ENCODE assay signal across 29 cellular contexts in the genomic region with DNA sequence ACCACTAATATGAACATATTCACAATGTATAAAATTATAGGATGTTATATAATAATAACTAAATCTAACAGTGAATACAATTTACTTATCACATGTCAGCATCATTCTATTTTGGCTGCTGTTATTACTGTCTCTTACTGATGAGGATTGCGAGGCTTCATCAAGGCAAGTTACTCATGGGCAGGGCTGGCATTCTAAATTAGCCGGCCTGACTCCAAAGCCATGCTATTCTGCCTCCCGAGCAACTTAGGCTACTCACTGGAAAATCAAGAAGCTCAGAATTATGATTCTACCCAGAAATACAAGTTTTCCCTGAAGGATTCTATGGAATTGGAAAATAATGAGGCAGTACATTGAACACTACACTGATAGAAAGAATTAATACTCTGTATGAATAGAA.
"Had no signal": no experiment of that assay in that cellular context is flagged by ENCODE, and none has a peak within 500 bp of the region (broad histone marks: within the 10 kb centered on the region; RNA-seq: fewer than 3 reads in every experiment).

No MANE protein-coding gene starts in this region.

- H3K27ac ChIP-seq: cardiac muscle cell, SJCRH30, SK-N-MC had no signal

- H3K27me3 Mint-ChIP-seq: activated CD8-positive, alpha-beta T cell treated with anti-CD3 and anti-CD28 coated beads for 36 hours; activated naive CD8-positive, alpha-beta T cell treated with anti-CD3 and anti-CD28 coated beads for 36 hours; activated T-helper 17 cell treated with anti-CD3 and anti-CD28 coated beads, Interleukin-2, amount 50 U/mL, for 72 hours had no signal

- H3K36me3 ChIP-seq: cardiac muscle cell, SJCRH30 had no signal

- ATAC-seq: activated CD8-positive, alpha-beta T cell treated with anti-CD3 and anti-CD28 coated beads for 36 hours; activated T-cell treated with anti-CD3 and anti-CD28 coated beads, Interleukin-2, amount 50 U/mL, for 72 hours; activated T-helper 17 cell treated with anti-CD3 and anti-CD28 coated beads, Interleukin-2, amount 50 U/mL, for 72 hours; Panc1 had no signal

- H3K27me3 ChIP-seq: SJCRH30 had no signal

- H3K36me3 Mint-ChIP-seq: activated naive CD8-positive, alpha-beta T cell treated with anti-CD3 and anti-CD28 coated beads for 36 hours had no signal

- FAIRE-seq: TTC549 had no signal

- H3K4me3 Mint-ChIP-seq: activated CD4-positive, alpha-beta T cell treated with anti-CD3 and anti-CD28 coated beads, Interleukin-2, amount 10 ng/mL, durations not matched to agents 24 days and 14 days; activated CD8-positive, alpha-beta T cell treated with anti-CD3 and anti-CD28 coated beads for 36 hours; activated naive CD8-positive, alpha-beta T cell treated with anti-CD3 and anti-CD28 coated beads for 36 hours; activated T-cell treated with anti-CD3 and anti-CD28 coated beads, Interleukin-2, amount 50 U/mL, for 72 hours; activated T-helper 17 cell treated with anti-CD3 and anti-CD28 coated beads, Interleukin-2, amount 50 U/mL, for 72 hours; T-helper 1 cell treated with Interleukin-12 subunit alpha and Interleukin-12 subunit beta and Interleukin-4 antibody, amounts not matched to agents 30 μg/mL and 1 μg/mL, for 36 hours; T-helper 2 cell treated with Interferon-gamma antibody and Interleukin-4, amounts not matched to agents 5 μg/mL and 100 μg/mL, for 36 hours had no signal

- H3K4me1 ChIP-seq: SJCRH30 had no signal

- H3K27ac Mint-ChIP-seq: activated CD4-positive, alpha-beta T cell treated with anti-CD3 and anti-CD28 coated beads, Interleukin-2, amount 10 ng/mL, durations not matched to agents 24 days and 14 days; activated CD8-positive, alpha-beta T cell treated with anti-CD3 and anti-CD28 coated beads for 36 hours; activated naive CD8-positive, alpha-beta T cell treated with anti-CD3 and anti-CD28 coated beads for 36 hours; activated T-cell treated with anti-CD3 and anti-CD28 coated beads, Interleukin-2, amount 50 U/mL, for 72 hours; activated T-helper 17 cell treated with anti-CD3 and anti-CD28 coated beads, Interleukin-2, amount 50 U/mL, for 72 hours; T-helper 1 cell treated with Interleukin-12 subunit alpha and Interleukin-12 subunit beta and Interleukin-4 antibody, amounts not matched to agents 30 μg/mL and 1 μg/mL, for 36 hours; T-helper 2 cell treated with Interferon-gamma antibody and Interleukin-4, amounts not matched to agents 5 μg/mL and 100 μg/mL, for 36 hours had no signal

- H3K4me3 ChIP-seq: cardiac muscle cell, SJCRH30, SK-N-MC had no signal

- H3K9me3 Mint-ChIP-seq: activated CD8-positive, alpha-beta T cell treated with anti-CD3 and anti-CD28 coated beads for 36 hours; activated naive CD8-positive, alpha-beta T cell treated with anti-CD3 and anti-CD28 coated beads for 36 hours; activated T-helper 17 cell treated with anti-CD3 and anti-CD28 coated beads, Interleukin-2, amount 50 U/mL, for 72 hours; T-helper 1 cell treated with Interleukin-12 subunit alpha and Interleukin-12 subunit beta and Interleukin-4 antibody, amounts not matched to agents 30 μg/mL and 1 μg/mL, for 36 hours; T-helper 2 cell treated with Interferon-gamma antibody and Interleukin-4, amounts not matched to agents 5 μg/mL and 100 μg/mL, for 36 hours had no signal

- H3K4me1 Mint-ChIP-seq: activated CD4-positive, alpha-beta T cell treated with anti-CD3 and anti-CD28 coated beads, Interleukin-2, amount 10 ng/mL, durations not matched to agents 24 days and 14 days; activated naive CD8-positive, alpha-beta T cell treated with anti-CD3 and anti-CD28 coated beads for 36 hours; activated T-helper 17 cell treated with anti-CD3 and anti-CD28 coated beads, Interleukin-2, amount 50 U/mL, for 72 hours had no signal

- H3K9me3 ChIP-seq: SJCRH30 had no signal

- DNase-seq: activated CD4-positive, alpha-beta T cell treated with anti-CD3 and anti-CD28 coated beads, Interleukin-2, amount 10 ng/mL, durations not matched to agents 24 days and 14 days; activated CD4-positive, alpha-beta T cell treated with anti-CD3 and anti-CD28 coated beads, Interleukin-2, amount 50 U/mL, for 4 hours; activated CD8-positive, alpha-beta T cell treated with anti-CD3 and anti-CD28 coated beads for 36 hours; activated effector memory CD4-positive, alpha-beta T cell treated with anti-CD3 and anti-CD28 coated beads, Interleukin-2, amount 50 U/mL, for 16 hours; activated naive CD4-positive, alpha-beta T cell; activated naive CD4-positive, alpha-beta T cell treated with anti-CD3 and anti-CD28 coated beads, Interleukin-2, amount 50 U/mL, for 16 hours; activated naive CD8-positive, alpha-beta T cell treated with anti-CD3 and anti-CD28 coated beads for 36 hours; activated T-cell treated with anti-CD3 and anti-CD28 coated beads, Interleukin-2, amount 50 U/mL, for 1 hour; activated T-cell treated with anti-CD3 and anti-CD28 coated beads, Interleukin-2, amount 50 U/mL, for 72 hours; amniotic stem cell; aorta; Karpas-422; KBM-7; NCI-H1105; NCI-H1417 treated with DMSO at 0.1 percent for 48 hours; NCI-H1930; NCI-H2081 treated with DMSO at 0.1 percent for 48 hours; NCI-H226; NCI-H446 treated with DMSO at 0.1 percent for 48 hours; NCI-H524; SHP77; SJCRH30 had no signal
